In genomic region chr2:32882911-32883810, GRCh38 we compare ENCODE assay signal across 13 cellular contexts.
DNase-seq lines count a peak whose midpoint lies in the region; ATAC-seq, FAIRE-seq and TF ChIP-seq lines count a peak whose summit lies in the region.
"Had no signal": no experiment of that assay in that cellular context is flagged by ENCODE, and none has a peak within 500 bp of the region (broad histone marks: within the 10 kb centered on the region; RNA-seq: fewer than 3 reads in every experiment).

No MANE protein-coding gene starts in this region.

- no peak for FAIRE-seq in H54 (lab: Jason Lieb, UNC)

- no peaks in the 10 kb centered on the region for H3K9me3 ChIP-seq in SJSA1 (replicated peaks)

- peak; percentile 17 for ATAC-seq in sciatic nerve

- H3K36me3 ChIP-seq in SJSA1: no peaks in the 10 kb centered on the region

- H3K27ac ChIP-seq in SJSA1: peak overlapping the region; percentile 44

- intact Hi-C loops in sciatic nerve (cut with DNase I): no loop called here

- no peak overlapping the region for H3K4me3 ChIP-seq in SJSA1
- no peak overlapping the region for H3K4me3 ChIP-seq in fibroblast of mammary gland (ENCODE audit: control insufficient read depth, low read depth, low read length)

- H3K4me1 ChIP-seq in SJSA1 (replicated peaks): peaks cover 23% of the 10 kb centered on the region

- TF ChIP-seq CTCF in fibroblast of mammary gland (conservative IDR thresholded peaks at IDR 0.05; ENCODE audit: control insufficient read depth, insufficient read depth, low read depth, low read length): no peak

- DNase-seq in GM03348 (ENCODE audit: low spot score) (peak; percentile 18), SJSA1 (ENCODE audit: low read depth in 1 of 2, low spot score in 2 of 2) (peak in 1 of 2 experiments; percentile 87), fibroblast of mammary gland (ENCODE audit: low read depth) (peak; percentile 11), sciatic nerve (ENCODE audit: low spot score) (no peak), H54 (ENCODE audit: insufficient read length, low spot score) (no peak), 8988T (no peak), ecto neural progenitor cell (ENCODE audit: low spot score) (no peak)
- DNase-seq: activated CD4-positive, alpha-beta T cell treated with anti-CD3 and anti-CD28 coated beads for 4 hours; CD4-positive, alpha-beta memory T cell; NCI-H2029; SHP77 treated with DMSO at 0.1 percent for 48 hours; substantia nigra; T-helper 9 cell had no signal

- no peaks in the 10 kb centered on the region for H3K27me3 ChIP-seq in SJSA1 (replicated peaks)

- no peak for TF ChIP-seq POLR2A in H54 (IDR thresholded peaks at IDR 0.05; ENCODE audit: low read depth, low read length)

Comparison
In these comparisons a context has a peak if more than half of its experiments do, and no peak if none do; other contexts are left out.
1. DNase-seq: peak in GM03348 (single experiment) and fibroblast of mammary gland (single experiment); none in sciatic nerve (single experiment), H54 (single experiment), 8988T (single experiment) and ecto neural progenitor cell (single experiment).